ENCODE assay signal across 32 cellular contexts in genomic region chr3:73137736-73138403, GRCh38.
"Had no signal": no experiment of that assay in that cellular context is flagged by ENCODE, and none has a peak within 500 bp of the region (broad histone marks: within the 10 kb centered on the region; RNA-seq: fewer than 3 reads in every experiment).

No MANE protein-coding gene starts in this region.

- H3K27ac Mint-ChIP-seq: activated B cell treated with CpG ODN at 0.5 μM for 24 hours; activated CD4-positive, alpha-beta memory T cell treated with anti-CD3 and anti-CD28 coated beads for 36 hours; activated CD4-positive, alpha-beta T cell treated with anti-CD3 and anti-CD28 coated beads, Interleukin-2, amount 10 ng/mL, durations not matched to agents 24 days and 14 days; activated CD8-positive, alpha-beta memory T cell treated with anti-CD3 and anti-CD28 coated beads, Interleukin-2, amount 10 ng/mL, durations not matched to agents 7 days and 5 days; activated CD8-positive, alpha-beta T cell treated with anti-CD3 and anti-CD28 coated beads, Interleukin-2, amount 10 ng/mL, durations not matched to agents 7 days and 5 days; activated naive CD4-positive, alpha-beta T cell treated with anti-CD3 and anti-CD28 coated beads, Interleukin-2, amount 10 ng/mL, durations not matched to agents 7 days and 5 days; activated naive CD4-positive, alpha-beta T cell treated with anti-CD3 and anti-CD28 coated beads, Interleukin-2, amount 50 U/mL, for 72 hours; activated naive CD8-positive, alpha-beta T cell treated with anti-CD3 and anti-CD28 coated beads, Interleukin-2, amount 10 ng/mL, durations not matched to agents 7 days and 5 days; activated T-helper 1 cell treated with anti-CD3 and anti-CD28 coated beads, Interleukin-12 subunit alpha, Interleukin-12 subunit beta, Interleukin-2, Interleukin-4 antibody, amounts not matched to agents 30 ng/mL and 10 ng/mL and 1 ng/mL, durations not matched to agents 14 hours and 24 hours and 36 hours; T-helper 1 cell treated with Interleukin-12 subunit alpha and Interleukin-12 subunit beta and Interleukin-4 antibody, amounts not matched to agents 30 μg/mL and 1 μg/mL, for 36 hours had no signal

- H3K4me3 Mint-ChIP-seq: activated B cell treated with CpG ODN at 0.5 μM for 24 hours; activated CD4-positive, alpha-beta memory T cell treated with anti-CD3 and anti-CD28 coated beads for 36 hours; activated CD4-positive, alpha-beta T cell treated with anti-CD3 and anti-CD28 coated beads, Interleukin-2, amount 10 ng/mL, durations not matched to agents 24 days and 14 days; activated CD8-positive, alpha-beta memory T cell treated with anti-CD3 and anti-CD28 coated beads, Interleukin-2, amount 10 ng/mL, durations not matched to agents 7 days and 5 days; activated CD8-positive, alpha-beta T cell treated with anti-CD3 and anti-CD28 coated beads, Interleukin-2, amount 10 ng/mL, durations not matched to agents 7 days and 5 days; activated naive CD4-positive, alpha-beta T cell treated with anti-CD3 and anti-CD28 coated beads, Interleukin-2, amount 10 ng/mL, durations not matched to agents 7 days and 5 days; activated naive CD8-positive, alpha-beta T cell treated with anti-CD3 and anti-CD28 coated beads, Interleukin-2, amount 10 ng/mL, durations not matched to agents 7 days and 5 days; activated T-helper 1 cell treated with anti-CD3 and anti-CD28 coated beads, Interleukin-12 subunit alpha, Interleukin-12 subunit beta, Interleukin-2, Interleukin-4 antibody, amounts not matched to agents 30 ng/mL and 10 ng/mL and 1 ng/mL, durations not matched to agents 14 hours and 24 hours and 36 hours; brain; T-helper 1 cell treated with Interleukin-12 subunit alpha and Interleukin-12 subunit beta and Interleukin-4 antibody, amounts not matched to agents 30 μg/mL and 1 μg/mL, for 36 hours had no signal

- H3K4me1 Mint-ChIP-seq: activated B cell treated with CpG ODN at 0.5 μM for 24 hours; activated CD4-positive, alpha-beta T cell treated with anti-CD3 and anti-CD28 coated beads, Interleukin-2, amount 10 ng/mL, durations not matched to agents 24 days and 14 days; activated CD8-positive, alpha-beta memory T cell treated with anti-CD3 and anti-CD28 coated beads, Interleukin-2, amount 10 ng/mL, durations not matched to agents 7 days and 5 days; activated naive CD4-positive, alpha-beta T cell treated with anti-CD3 and anti-CD28 coated beads, Interleukin-2, amount 10 ng/mL, durations not matched to agents 7 days and 5 days; activated naive CD8-positive, alpha-beta T cell treated with anti-CD3 and anti-CD28 coated beads, Interleukin-2, amount 10 ng/mL, durations not matched to agents 7 days and 5 days had no signal

- H3K4me3 ChIP-seq: ascending aorta, breast epithelium, cardiac muscle cell, colonic mucosa had no signal

- H3K27ac ChIP-seq: ascending aorta, breast epithelium, cardiac muscle cell, colonic mucosa, epithelial cell of prostate, WERI-Rb-1 had no signal

- H3K36me3 ChIP-seq: ascending aorta, breast epithelium, cardiac muscle cell, colonic mucosa, WERI-Rb-1 had no signal

- H3K27me3 ChIP-seq: ascending aorta, breast epithelium, cardiac muscle cell, colonic mucosa had no signal

- H3K9me3 ChIP-seq: ascending aorta, colonic mucosa had no signal

- FAIRE-seq: endometrium, endothelial cell of umbilical vein, frontal cortex had no signal

- H3K36me3 Mint-ChIP-seq: activated CD4-positive, alpha-beta memory T cell treated with anti-CD3 and anti-CD28 coated beads for 36 hours; activated CD8-positive, alpha-beta memory T cell treated with anti-CD3 and anti-CD28 coated beads, Interleukin-2, amount 10 ng/mL, durations not matched to agents 7 days and 5 days; activated naive CD4-positive, alpha-beta T cell treated with anti-CD3 and anti-CD28 coated beads, Interleukin-2, amount 10 ng/mL, durations not matched to agents 7 days and 5 days; activated naive CD8-positive, alpha-beta T cell treated with anti-CD3 and anti-CD28 coated beads, Interleukin-2, amount 10 ng/mL, durations not matched to agents 7 days and 5 days had no signal

- ATAC-seq: activated CD4-positive, CD25-positive, alpha-beta regulatory T cell treated with anti-CD3 and anti-CD28 coated beads, Interleukin-2, amount 50 U/mL, for 24 hours; activated CD8-positive, alpha-beta memory T cell treated with anti-CD3 and anti-CD28 coated beads, Interleukin-2, amount 10 ng/mL, durations not matched to agents 7 days and 5 days; activated CD8-positive, alpha-beta T cell treated with anti-CD3 and anti-CD28 coated beads, Interleukin-2, amount 10 ng/mL, durations not matched to agents 7 days and 5 days; activated naive CD4-positive, alpha-beta T cell treated with anti-CD3 and anti-CD28 coated beads, Interleukin-2, amount 50 U/mL, for 72 hours had no signal

- DNase-seq: activated B cell treated with CpG ODN at 0.5 μM for 24 hours; activated CD4-positive, alpha-beta memory T cell treated with anti-CD3 and anti-CD28 coated beads for 36 hours; activated CD4-positive, alpha-beta T cell treated with anti-CD3 and anti-CD28 coated beads, Interleukin-2, amount 10 ng/mL, durations not matched to agents 24 days and 14 days; activated CD8-positive, alpha-beta memory T cell treated with anti-CD3 and anti-CD28 coated beads, Interleukin-2, amount 10 ng/mL, durations not matched to agents 7 days and 5 days; activated CD8-positive, alpha-beta memory T cell treated with anti-CD3 and anti-CD28 coated beads, Interleukin-2, amount 50 U/mL, for 4 hours; activated CD8-positive, alpha-beta T cell treated with anti-CD3 and anti-CD28 coated beads, Interleukin-2, amount 10 ng/mL, durations not matched to agents 7 days and 5 days; activated gamma-delta T cell; activated naive CD4-positive, alpha-beta T cell; activated naive CD4-positive, alpha-beta T cell treated with anti-CD3 and anti-CD28 coated beads, Interleukin-2, amount 10 ng/mL, durations not matched to agents 7 days and 5 days; activated naive CD8-positive, alpha-beta T cell treated with anti-CD3 and anti-CD28 coated beads, Interleukin-2, amount 10 ng/mL, durations not matched to agents 7 days and 5 days; activated T-cell treated with anti-CD3 and anti-CD28 coated beads, Interleukin-2, amount 50 U/mL, for 1 hour; activated T-cell treated with anti-CD3 and anti-CD28 coated beads, Interleukin-2, amount 50 U/mL, for 48 hours; central memory CD4-positive, alpha-beta T cell; cerebellar nuclear complex; colonic mucosa; effector CD8-positive, alpha-beta T cell; foreskin fibroblast; head of caudate nucleus; T-helper 9 cell; WERI-Rb-1 had no signal

- H3K9me3 Mint-ChIP-seq: activated naive CD4-positive, alpha-beta T cell treated with anti-CD3 and anti-CD28 coated beads, Interleukin-2, amount 10 ng/mL, durations not matched to agents 7 days and 5 days had no signal

- H3K27me3 Mint-ChIP-seq: activated CD8-positive, alpha-beta memory T cell treated with anti-CD3 and anti-CD28 coated beads, Interleukin-2, amount 10 ng/mL, durations not matched to agents 7 days and 5 days; activated naive CD4-positive, alpha-beta T cell treated with anti-CD3 and anti-CD28 coated beads, Interleukin-2, amount 10 ng/mL, durations not matched to agents 7 days and 5 days had no signal

- H3K4me1 ChIP-seq: ascending aorta, breast epithelium, colonic mucosa had no signal
